ENCODE assay signal across 8 cellular contexts in the genomic region with DNA sequence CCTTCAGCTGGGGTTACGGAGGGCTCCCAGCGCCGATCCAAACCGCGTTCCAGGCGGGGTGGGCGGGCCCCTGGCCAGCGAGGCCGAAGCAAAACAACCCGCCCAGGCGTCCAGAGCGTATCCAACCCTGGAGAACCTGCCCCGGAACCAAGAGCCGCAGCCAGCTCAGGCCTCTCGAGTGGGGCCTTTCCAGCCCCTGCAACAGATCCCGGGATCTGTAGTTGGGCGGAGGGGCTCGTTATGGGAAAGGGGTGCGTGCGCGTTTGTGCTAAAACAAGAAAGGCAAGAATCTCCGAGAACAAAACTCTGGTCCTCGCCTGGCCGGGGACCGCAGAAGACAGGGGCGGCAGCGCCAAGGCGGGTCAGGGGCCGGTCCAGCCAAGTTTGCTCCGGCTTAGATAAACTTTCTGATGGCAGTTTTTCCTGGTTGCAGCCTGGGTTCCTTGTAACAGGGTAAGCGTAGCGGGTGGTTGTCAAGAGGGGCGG. TPM values are rescaled to one million over a fixed set of nuclear protein-coding genes. Genes with fewer than 3 reads are reported as not detected.
DNase-seq lines count a peak whose midpoint lies in the region; ATAC-seq and TF ChIP-seq lines count a peak whose summit lies in the region.

No MANE protein-coding gene starts in this region.

- H2AFZ ChIP-seq in OCI-LY7 (ENCODE audit: low read length), result no peak overlapping the region

- H3K9ac ChIP-seq in stomach smooth muscle (ENCODE audit: low read length in 2 of 2), result peak overlapping the region; percentile 89 to 94

- H3K9me2 ChIP-seq in OCI-LY7 (ENCODE audit: insufficient read depth, low read length), result no peaks in the 10 kb centered on the region

- H3K36me3 ChIP-seq in stomach smooth muscle (ENCODE audit: control insufficient read depth in 2 of 2, insufficient read depth in 2 of 2, low read length in 2 of 2) (no peaks in the 10 kb centered on the region), OCI-LY7 (ENCODE audit: insufficient read depth, low read length) (no peaks in the 10 kb centered on the region)

- no peaks in the 10 kb centered on the region for H3K27me3 ChIP-seq in stomach smooth muscle (ENCODE audit: control insufficient read depth in 1 of 2, insufficient read depth in 2 of 2, low read length in 2 of 2)

- peak overlapping the region; percentile 84 for H3K27ac ChIP-seq in stomach smooth muscle (ENCODE audit: low read length)
- no peak overlapping the region for H3K27ac ChIP-seq in OCI-LY7 (ENCODE audit: low read depth, low read length, poor library complexity, severe bottlenecking)

- POLR2A ChIA-PET in OCI-LY7 (lab: Charles Lee), result no interaction called here

- H3K4me2 ChIP-seq in OCI-LY7 (ENCODE audit: low read length), result no peak overlapping the region

- peak; percentile 73 for ATAC-seq in left lobe of liver
- no peak for ATAC-seq in GM21723 (IDR thresholded peaks at IDR 0.05; ENCODE audit: unreplicated experiment)

- H3K9me3 ChIP-seq in stomach smooth muscle (ENCODE audit: control insufficient read depth in 2 of 2, low read length in 2 of 2) (no peaks in the 10 kb centered on the region), OCI-LY7 (ENCODE audit: low read length) (no peaks in the 10 kb centered on the region)

- CTCF ChIA-PET in OCI-LY7 (lab: Charles Lee; ENCODE audit: unreplicated experiment), result interaction anchor here (0.6 kb wide), 1 partner anchor 659 kb away, joined by 9 read pairs; no protein-coding TSS in a partner anchor

- BruUV-seq in OCI-LY7 (replicated peaks; lab: Mats Ljungman, UMichigan), result no TSS peak

- TF ChIP-seq CTCF in OCI-LY7 (conservative IDR thresholded peaks at IDR 0.05; ENCODE audit: low read length), result no peak

- peak; percentile 81 for DNase-seq in ELR (ENCODE audit: low read depth)
- DNase-seq in NCI-H510A (lab: John Stamatoyannopoulos, UW), result peak; percentile 53
- DNase-seq in dermis blood vessel endothelial cell, result peak; percentile 80
- peak; percentile 86 for DNase-seq in left lobe of liver (ENCODE audit: low spot score)
- no peak for DNase-seq in OCI-LY7 (ENCODE audit: low spot score)
- DNase-seq in pons (ENCODE audit: low spot score), result no peak

- no peaks in the 10 kb centered on the region for H3K79me2 ChIP-seq in OCI-LY7 (ENCODE audit: insufficient read depth, low read depth, low read length)

- intact Hi-C loops in OCI-LY7 (cut with micrococcal nuclease; ENCODE audit: unreplicated experiment), result no loop called here

- H3K4me3 ChIP-seq in stomach smooth muscle (ENCODE audit: low read length in 2 of 2) (peak overlapping the region; percentile 89 to 94), OCI-LY7 (ENCODE audit: low read depth, low read length, poor library complexity, severe bottlenecking) (no peak overlapping the region)

- H3K4me1 ChIP-seq in stomach smooth muscle (ENCODE audit: control insufficient read depth, insufficient read depth, low read length) (peaks cover 20% of the 10 kb centered on the region), OCI-LY7 (ENCODE audit: insufficient read depth, low read length, poor library complexity, severe bottlenecking) (no peaks in the 10 kb centered on the region)

- H4K20me1 ChIP-seq in OCI-LY7 (ENCODE audit: insufficient read depth, low read length), result no peaks in the 10 kb centered on the region

RNA-seq across cellular contexts. Expression of a gene that starts 0.5 kb away (rescaled TPM):
- 88.0 and 111 TPM in 2 replicates for total RNA-seq in dermis blood vessel endothelial cell
- 13.8 TPM for total RNA-seq in left lobe of liver
- not detected in 2 replicates for total RNA-seq in OCI-LY7 (2014; rRNA removed; shearing (Covaris generic))
- not detected in 2 replicates for total RNA-seq in OCI-LY7 (2022)

Comparison
In these comparisons a context has a peak if more than half of its experiments do, and no peak if none do; other contexts are left out.
1. DNase-seq: peak in ELR (single experiment), NCI-H510A (single experiment), dermis blood vessel endothelial cell (single experiment) and left lobe of liver (single experiment); none in OCI-LY7 (single experiment) and pons (single experiment).
2. RNA of a gene that starts 0.5 kb away (total RNA-seq): 88.0 to 111 TPM in dermis blood vessel endothelial cell and 13.8 TPM in left lobe of liver (single experiment); not detected in OCI-LY7; every median in the first group is over 10 times any median in the second.